ENCODE assay signal across 8 cellular contexts in the genomic region with DNA sequence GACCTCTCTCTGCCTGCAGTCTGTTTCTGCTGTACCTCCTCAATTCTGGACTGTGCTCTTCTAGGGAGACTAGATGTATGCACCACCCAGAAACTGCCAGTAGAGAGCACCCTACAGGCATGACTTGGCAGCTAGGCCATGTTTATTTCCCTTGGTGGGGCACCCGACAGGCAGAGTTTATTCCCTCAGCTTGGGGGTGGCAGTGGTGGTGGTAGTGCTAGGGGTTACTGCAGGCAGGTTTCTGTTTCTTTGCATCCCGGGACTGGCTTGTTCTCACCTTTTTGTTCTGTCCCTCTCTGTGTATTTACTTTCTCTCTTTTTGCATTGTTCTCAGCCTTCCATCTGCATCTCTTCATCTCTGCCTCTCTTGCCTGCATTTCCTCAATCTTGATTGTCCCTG. TPM values are rescaled to one million over a fixed set of nuclear protein-coding genes. Genes with fewer than 3 reads are reported as not detected.
DNase-seq lines count a peak whose midpoint lies in the region; ATAC-seq and TF ChIP-seq lines count a peak whose summit lies in the region.

No MANE protein-coding gene starts in this region.

- BruUV-seq in Calu3 (replicated peaks; lab: Mats Ljungman, UMichigan) = no TSS peak

- H3K9me3 Mint-ChIP-seq in Calu3 (ENCODE audit: low read depth, unreplicated experiment) (no peaks in the 10 kb centered on the region), memory B cell (no peaks in the 10 kb centered on the region)
- H3K9me3 Mint-ChIP-seq in activated CD8-positive, alpha-beta T cell treated with anti-CD3 and anti-CD28 coated beads, Interleukin-2, amount 10 ng/mL, durations not matched to agents 7 days and 5 days (ENCODE audit: insufficient read depth) = no peaks in the 10 kb centered on the region
- H3K9me3 Mint-ChIP-seq in effector memory CD8-positive, alpha-beta T cell = no peaks in the 10 kb centered on the region

- peak; percentile 16 for TF ChIP-seq CTCF in Calu3 (IDR thresholded peaks at IDR 0.05; ENCODE audit: unreplicated experiment)

- H3K27me3 Mint-ChIP-seq in Calu3 (ENCODE audit: unreplicated experiment) = no peaks in the 10 kb centered on the region
- H3K27me3 Mint-ChIP-seq in activated CD8-positive, alpha-beta T cell treated with anti-CD3 and anti-CD28 coated beads, Interleukin-2, amount 10 ng/mL, durations not matched to agents 7 days and 5 days (ENCODE audit: low read depth) = no peaks in the 10 kb centered on the region
- no peaks in the 10 kb centered on the region for H3K27me3 Mint-ChIP-seq in effector memory CD8-positive, alpha-beta T cell
- H3K27me3 Mint-ChIP-seq in memory B cell = no peaks in the 10 kb centered on the region

- no peak overlapping the region for H3K4me3 ChIP-seq in HAP-1

- H3K4me1 Mint-ChIP-seq in Calu3 (ENCODE audit: low read depth, unreplicated experiment) (no peaks in the 10 kb centered on the region), memory B cell (peaks cover 16% of the 10 kb centered on the region)
- peaks cover 31% of the 10 kb centered on the region for H3K4me1 Mint-ChIP-seq in activated CD8-positive, alpha-beta T cell treated with anti-CD3 and anti-CD28 coated beads, Interleukin-2, amount 10 ng/mL, durations not matched to agents 7 days and 5 days (ENCODE audit: low read depth)
- peaks cover 18 to 23% of the 10 kb centered on the region in 2 donors for H3K4me1 Mint-ChIP-seq in effector memory CD8-positive, alpha-beta T cell (ENCODE audit: low read depth in 2 of 2)

- no peaks in the 10 kb centered on the region for H3K4me1 ChIP-seq in HAP-1

- DNase-seq in Calu3 = peak; percentile 21
- peak; percentile 52 to 66 for DNase-seq in HAP-1 (ENCODE audit: low spot score in 2 of 2)
- peak; percentile 85 for DNase-seq in NCI-H82 (lab: John Stamatoyannopoulos, UW)
- DNase-seq in activated CD8-positive, alpha-beta T cell treated with anti-CD3 and anti-CD28 coated beads, Interleukin-2, amount 10 ng/mL, durations not matched to agents 7 days and 5 days = peak; percentile 79
- DNase-seq in effector memory CD8-positive, alpha-beta T cell = peak; percentile 42 to 50 (median 44)
- peak in 1 of 2 donors; percentile 42 for DNase-seq in memory B cell (ENCODE audit: low spot score in 2 of 2)
- DNase-seq in stimulated activated naive CD4-positive, alpha-beta T cell (lab: John Stamatoyannopoulos, UW) = peak; percentile 22 to 61 (median 52)

- H3K36me3 ChIP-seq in HAP-1 (replicated peaks) = peaks cover 7% of the 10 kb centered on the region; the same call in 1 of the 2 replicates

- no peak overlapping the region for H3K4me3 Mint-ChIP-seq in Calu3 (ENCODE audit: low read depth, unreplicated experiment)
- no peak overlapping the region for H3K4me3 Mint-ChIP-seq in activated CD8-positive, alpha-beta T cell treated with anti-CD3 and anti-CD28 coated beads, Interleukin-2, amount 10 ng/mL, durations not matched to agents 7 days and 5 days
- H3K4me3 Mint-ChIP-seq in effector memory CD8-positive, alpha-beta T cell = no peak overlapping the region
- no peak overlapping the region for H3K4me3 Mint-ChIP-seq in memory B cell

- intact Hi-C loops in Calu3 (cut with micrococcal nuclease; ENCODE audit: unreplicated experiment) = no loop called here

- H3K27me3 ChIP-seq in HAP-1 (ENCODE audit: low read depth) = no peaks in the 10 kb centered on the region

- in situ Hi-C loops in HAP-1 (cut with MboI; ENCODE audit: low sequenced_read_pairs) = no loop called here

- H3K36me3 Mint-ChIP-seq in Calu3 (ENCODE audit: insufficient read depth, unreplicated experiment) (no peaks in the 10 kb centered on the region), memory B cell (peaks cover 1% of the 10 kb centered on the region)
- peaks cover 2% of the 10 kb centered on the region for H3K36me3 Mint-ChIP-seq in activated CD8-positive, alpha-beta T cell treated with anti-CD3 and anti-CD28 coated beads, Interleukin-2, amount 10 ng/mL, durations not matched to agents 7 days and 5 days (ENCODE audit: low read depth)
- no peaks in the 10 kb centered on the region for H3K36me3 Mint-ChIP-seq in effector memory CD8-positive, alpha-beta T cell (ENCODE audit: insufficient read depth)

- POLR2A ChIA-PET in activated CD8-positive, alpha-beta T cell treated with anti-CD3 and anti-CD28 coated beads, Interleukin-2, amount 10 ng/mL, durations not matched to agents 7 days and 5 days (lab: Charles Lee) = interaction anchor here (0.9 to 2.8 kb wide), 3 partner anchors 14 to 79 kb away, joined by 3 to 7 read pairs (median 3); no protein-coding TSS in a partner anchor

- no peaks in the 10 kb centered on the region for H3K9me3 ChIP-seq in HAP-1

- peak; percentile 89 for ATAC-seq in activated CD8-positive, alpha-beta T cell treated with anti-CD3 and anti-CD28 coated beads, Interleukin-2, amount 10 ng/mL, durations not matched to agents 7 days and 5 days
- ATAC-seq in effector memory CD8-positive, alpha-beta T cell (replicated peaks) = peak; percentile 94
- ATAC-seq in memory B cell (ENCODE audit: low read depth) = peak; percentile 96
- ATAC-seq in HG03045 (IDR thresholded peaks at IDR 0.05; ENCODE audit: unreplicated experiment) = no peak

- H3K27ac Mint-ChIP-seq in Calu3 (ENCODE audit: unreplicated experiment) (no peak overlapping the region), memory B cell (no peak overlapping the region)
- peak overlapping the region; percentile 28 for H3K27ac Mint-ChIP-seq in activated CD8-positive, alpha-beta T cell treated with anti-CD3 and anti-CD28 coated beads, Interleukin-2, amount 10 ng/mL, durations not matched to agents 7 days and 5 days
- peak overlapping the region in 1 of 2 donors; percentile 15 for H3K27ac Mint-ChIP-seq in effector memory CD8-positive, alpha-beta T cell

- CTCF ChIA-PET in Calu3 (lab: Charles Lee) = no interaction called here
- CTCF ChIA-PET in activated CD8-positive, alpha-beta T cell treated with anti-CD3 and anti-CD28 coated beads, Interleukin-2, amount 10 ng/mL, durations not matched to agents 7 days and 5 days (lab: Charles Lee) = interaction anchor here (1.0 to 37.2 kb wide), 20 partner anchors 8 to 278 kb away, joined by 3 to 695 read pairs (median 9); a partner anchor contains a TSS

RNA-seq across cellular contexts. Expression of a gene that starts 13.6 kb away (rescaled TPM):
- 21.7 and 22.2 TPM in 2 replicates for total RNA-seq in Calu3 (2022)
- 10 to 100 TPM; 14.4 to 14.6 TPM for total RNA-seq in activated CD8-positive, alpha-beta T cell treated with anti-CD3 and anti-CD28 coated beads, Interleukin-2, amount 10 ng/mL, durations not matched to agents 7 days and 5 days

RNA-seq across cellular contexts. Expression of a gene that starts 31.5 kb away (rescaled TPM):
- total RNA-seq in Calu3 (2022) = 0.29 and 0.47 TPM in 2 replicates
- total RNA-seq in activated CD8-positive, alpha-beta T cell treated with anti-CD3 and anti-CD28 coated beads, Interleukin-2, amount 10 ng/mL, durations not matched to agents 7 days and 5 days = under 1 TPM; 0.18 to 0.21 TPM
